ENCODE assay signal across 28 cellular contexts in genomic region chr4:136443006-136443405, GRCh38.
"Had no signal": no experiment of that assay in that cellular context is flagged by ENCODE, and none has a peak within 500 bp of the region (broad histone marks: within the 10 kb centered on the region; RNA-seq: fewer than 3 reads in every experiment).

No MANE protein-coding gene starts in this region.

- H3K27me3 ChIP-seq: left lung, neural progenitor cell, ovary, right atrium auricular region, right lobe of liver, stomach, testis, thyroid gland, transverse colon, upper lobe of left lung had no signal

- H3K36me3 ChIP-seq: left lung, lower lobe of right lung, neural progenitor cell, ovary, right atrium auricular region, right lobe of liver, stomach, thyroid gland, transverse colon, upper lobe of left lung had no signal

- H3K36me3 Mint-ChIP-seq: natural killer cell; neural progenitor cell; stimulated activated naive B cell treated with anti-CD40 and anti-IgM and Interleukin-4, amounts not matched to agents 10 μg/mL and 1 μg/mL and 100 μg/mL, for 72 hours had no signal

- H3K27me3 Mint-ChIP-seq: progenitor cell of endocrine pancreas; stimulated activated naive B cell treated with anti-CD40 and anti-IgM and Interleukin-4, amounts not matched to agents 10 μg/mL and 1 μg/mL and 100 μg/mL, for 72 hours had no signal

- H3K4me2 ChIP-seq: neural progenitor cell, smooth muscle cell had no signal

- H3K4me1 Mint-ChIP-seq: natural killer cell; nephron progenitor cell; neural progenitor cell; stimulated activated naive B cell treated with anti-CD40 and anti-IgM and Interleukin-4, amounts not matched to agents 10 μg/mL and 1 μg/mL and 100 μg/mL, for 72 hours had no signal

- ATAC-seq: left colon; left lung; natural killer cell; stimulated activated naive CD8-positive, alpha-beta T cell treated with anti-CD3 and anti-CD28 coated beads, Interleukin-15, Interleukin-2, amounts not matched to agents 100 U/mL and 50 U/mL, for 24 hours had no signal

- FAIRE-seq: keratinocyte, urothelium cell line had no signal

- H3K27ac Mint-ChIP-seq: natural killer cell; nephron progenitor cell; neural progenitor cell; progenitor cell of endocrine pancreas; stimulated activated naive B cell treated with anti-CD40 and anti-IgM and Interleukin-4, amounts not matched to agents 10 μg/mL and 1 μg/mL and 100 μg/mL, for 72 hours had no signal

- H3K4me3 Mint-ChIP-seq: natural killer cell; nephron progenitor cell; neural progenitor cell; stimulated activated naive B cell treated with anti-CD40 and anti-IgM and Interleukin-4, amounts not matched to agents 10 μg/mL and 1 μg/mL and 100 μg/mL, for 72 hours had no signal

- H3K9ac ChIP-seq: neural progenitor cell had no signal

- H2AFZ ChIP-seq: neural progenitor cell had no signal

- H3K4me3 ChIP-seq: left lung, lower lobe of right lung, neural progenitor cell, ovary, right atrium auricular region, right lobe of liver, smooth muscle cell, stomach, testis, thyroid gland, transverse colon, upper lobe of left lung had no signal

- H3K9me3 Mint-ChIP-seq: nephron progenitor cell; neural progenitor cell; stimulated activated naive B cell treated with anti-CD40 and anti-IgM and Interleukin-4, amounts not matched to agents 10 μg/mL and 1 μg/mL and 100 μg/mL, for 72 hours had no signal

- H3K4me1 ChIP-seq: left lung, lower lobe of right lung, neural progenitor cell, right atrium auricular region, right lobe of liver, stomach, testis, thyroid gland, transverse colon, upper lobe of left lung had no signal

- DNase-seq: hippocampal formation; kidney glomerular epithelial cell; left colon; left lung; lower lobe of right lung; mammary epithelial cell; mesenchymal stem cell; natural killer cell; nephron progenitor cell; ovary; right lobe of liver; stimulated activated CD4-positive, alpha-beta T cell treated with anti-CD3 and anti-CD28 coated beads, Interleukin-12 subunit alpha, Interleukin-12 subunit beta, amount 100 ng/mL, for 4 hours; stimulated activated CD4-positive, alpha-beta T cell treated with anti-CD3 and anti-CD28 coated beads, Interleukin-15, amount 100 ng/mL, for 24 hours; stimulated activated CD4-positive, alpha-beta T cell treated with anti-CD3 and anti-CD28 coated beads, Interleukin-2, amount 100 ng/mL, for 24 hours; stimulated activated CD4-positive, alpha-beta T cell treated with anti-CD3 and anti-CD28 coated beads, Interleukin-4, amount 100 ng/mL, for 1 hour; stimulated activated naive B cell treated with anti-CD40 and anti-IgM and Interleukin-4, amounts not matched to agents 10 μg/mL and 1 μg/mL and 100 μg/mL, for 72 hours; stimulated activated naive CD8-positive, alpha-beta T cell treated with anti-CD3 and anti-CD28 coated beads, Interleukin-15, Interleukin-2, amounts not matched to agents 100 U/mL and 50 U/mL, for 24 hours; stomach; testis; thyroid gland; transverse colon had no signal

- H3K27ac ChIP-seq: left lung, lower lobe of right lung, neural progenitor cell, ovary, right atrium auricular region, right lobe of liver, stomach, testis, thyroid gland, transverse colon, upper lobe of left lung had no signal

- H3K9me3 ChIP-seq: lower lobe of right lung, ovary, right atrium auricular region, right lobe of liver, testis, thyroid gland, transverse colon, upper lobe of left lung had no signal
